8 cellular contexts compared by ENCODE assay signal in the genomic region with DNA sequence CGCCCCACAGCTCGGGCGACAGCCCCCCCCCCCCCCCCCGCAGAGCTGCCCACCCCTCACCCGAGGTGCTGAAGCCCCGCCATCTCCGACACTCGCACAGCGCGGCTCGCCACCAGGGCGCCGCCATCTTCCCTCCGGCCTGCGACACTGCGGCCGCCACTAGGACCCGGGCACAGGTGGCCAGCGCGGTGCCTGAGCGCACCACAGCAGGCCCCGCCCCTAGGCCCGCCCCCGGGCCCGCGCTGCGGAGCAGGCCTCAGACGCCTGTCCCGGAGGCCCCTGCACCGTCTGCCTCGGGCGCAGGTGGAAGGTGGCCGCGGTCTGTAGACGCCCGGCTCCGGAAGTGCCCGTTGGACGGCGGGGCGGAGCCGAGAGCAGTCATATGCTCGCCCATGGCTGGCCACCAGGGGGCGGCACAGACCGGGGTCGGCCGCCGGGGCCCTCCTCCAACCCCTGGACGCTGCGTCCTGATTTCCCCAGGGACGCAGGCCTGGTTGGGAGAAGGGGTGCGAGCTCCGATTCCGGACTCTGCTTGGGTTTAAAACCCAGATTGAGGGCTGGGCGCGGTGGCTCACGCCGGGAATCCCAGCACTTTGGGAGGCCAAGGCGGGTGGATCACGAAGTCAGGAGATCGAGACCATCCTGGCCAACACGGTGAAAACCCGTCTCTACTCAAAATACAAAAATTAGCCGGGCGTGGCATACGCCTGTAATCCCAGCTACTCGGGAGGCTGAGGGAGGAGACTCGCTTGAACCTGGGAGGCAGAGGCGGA. TPM values are rescaled to one million over a fixed set of nuclear protein-coding genes. Genes with fewer than 3 reads are reported as not detected.
DNase-seq lines count a peak whose midpoint lies in the region; ATAC-seq and TF ChIP-seq lines count a peak whose summit lies in the region.

A gene (minus strand): TSS at position 136 of the 773 bp plus-strand sequence. CDS start 9 bp downstream, at position 127.

- H3K9me2 ChIP-seq in PC-3 (replicated peaks; ENCODE audit: low read length): no peaks in the 10 kb centered on the region

- H3K4me1 ChIP-seq in PC-3 (ENCODE audit: insufficient read depth, low read length) (peaks cover 13% of the 10 kb centered on the region), muscle layer of colon (ENCODE audit: insufficient read depth, low read length) (peaks cover 5% of the 10 kb centered on the region)

- peak; percentile 95 for TF ChIP-seq CTCF in PC-3 (conservative IDR thresholded peaks at IDR 0.05; ENCODE audit: low read depth, low read length)

- DNase-seq in DMS53 (lab: John Stamatoyannopoulos, UW) (peak; percentile 99), PC-3 (peak; percentile 99), erythroblast (lab: John Stamatoyannopoulos, UW) (peak; percentile 94 to 96)
- DNase-seq in Jurkat, Clone E6-1 (ENCODE audit: low read depth, low spot score): peak; percentile 91
- DNase-seq in activated T-cell treated with anti-CD3 and anti-CD28 coated beads, Interleukin-2, amount 50 U/mL, for 1 hour: peak; percentile 98
- peak; percentile 77 for DNase-seq in stimulated activated CD8-positive, alpha-beta memory T cell treated with anti-CD3 and anti-CD28 coated beads, Interleukin-7, amount 100 ng/mL, for 24 hours (ENCODE audit: low read depth)

- POLR2A ChIA-PET in PC-3 (lab: Charles Lee; ENCODE audit: unreplicated experiment): interaction anchor here (0.5 to 1.0 kb wide), 6 partner anchors 24 to 125 kb away, joined by 3 to 8 read pairs (median 3); a partner anchor contains a TSS

- TF ChIP-seq POLR2A in erythroblast (IDR thresholded peaks at IDR 0.05; ENCODE audit: low read length): peak; percentile 52

- peak within 1 kb of the TSS; percentile 90 for H3K9ac ChIP-seq in PC-3 (ENCODE audit: low read length)
- H3K9ac ChIP-seq in muscle layer of colon (ENCODE audit: low read length): peak within 1 kb of the TSS; percentile 2

- BruUV-seq in PC-3 (replicated peaks; lab: Mats Ljungman, UMichigan): TSS peak; percentile 94

- H3K9me3 ChIP-seq in PC-3 (ENCODE audit: low read length): no peaks in the 10 kb centered on the region
- no peaks in the 10 kb centered on the region for H3K9me3 ChIP-seq in muscle layer of colon (ENCODE audit: low read length)

- CTCF ChIA-PET in PC-3 (lab: Charles Lee): interaction anchor here (0.6 to 1.2 kb wide), 11 partner anchors 8 to 226 kb away, joined by 3 to 10 read pairs (median 4); a partner anchor contains a TSS

- ATAC-seq in GM21576 (IDR thresholded peaks at IDR 0.05; ENCODE audit: unreplicated experiment) (peak; percentile 90), PC-3 (peak; percentile 98)

- H3K79me2 ChIP-seq in PC-3 (ENCODE audit: low read length): peaks cover 26% of the 10 kb centered on the region

- H3K36me3 ChIP-seq in PC-3 (ENCODE audit: low read depth, low read length) (peaks cover 19% of the 10 kb centered on the region; the same call in 1 of the 2 replicates), muscle layer of colon (ENCODE audit: insufficient read depth, low read length) (peaks cover 24% of the 10 kb centered on the region)

- no peaks in the 10 kb centered on the region for H3F3A ChIP-seq in PC-3 (ENCODE audit: low read length, unreplicated experiment)

- H2AFZ ChIP-seq in PC-3 (ENCODE audit: low read length): peak within 1 kb of the TSS; percentile 92

- H3K27ac ChIP-seq in PC-3 (ENCODE audit: low read length): peak within 1 kb of the TSS; percentile 64
- H3K27ac ChIP-seq in muscle layer of colon (ENCODE audit: low read depth, low read length): peak within 1 kb of the TSS; percentile 90

- H3K4me3 ChIP-seq in Jurkat, Clone E6-1 (ENCODE audit: low read length): peak within 1 kb of the TSS; percentile 67
- peak within 1 kb of the TSS; percentile 78 for H3K4me3 ChIP-seq in PC-3 (ENCODE audit: low read length)
- peak within 1 kb of the TSS; percentile 66 to 68 for H3K4me3 ChIP-seq in muscle layer of colon (ENCODE audit: low read depth in 1 of 2, low read length in 2 of 2)

- H4K20me1 ChIP-seq in PC-3 (ENCODE audit: low read length): no peaks in the 10 kb centered on the region

- intact Hi-C loops in PC-3 (cut with micrococcal nuclease): loop anchor here (1.0 to 10.0 kb wide), 5 partner anchors 36 to 370 kb away; a partner anchor contains a TSS

- H3K4me2 ChIP-seq in PC-3 (ENCODE audit: low read length): peak within 1 kb of the TSS; percentile 89

- H3K27me3 ChIP-seq in PC-3 (ENCODE audit: low read length) (no peaks in the 10 kb centered on the region), muscle layer of colon (ENCODE audit: control insufficient read depth in 1 of 2, insufficient read depth in 2 of 2, low read length in 2 of 2) (no peaks in the 10 kb centered on the region)

RNA-seq across cellular contexts. Expression of the gene that starts here (rescaled TPM):
- polyA plus RNA-seq in Jurkat, Clone E6-1 (2012; ENCODE audit: insufficient read depth, insufficient read length): 129 TPM
- total RNA-seq in PC-3 (2014; rRNA removed): 74.5 and 124 TPM in 2 replicates

Comparison
In these comparisons a context has a peak if more than half of its experiments do, and no peak if none do; other contexts are left out.
1. Peak in every context shown above with its lines: DNase-seq, ATAC-seq, H3K4me3 ChIP-seq and H3K27ac ChIP-seq.